ENCODE assay signal across 13 cellular contexts in the genomic region with DNA sequence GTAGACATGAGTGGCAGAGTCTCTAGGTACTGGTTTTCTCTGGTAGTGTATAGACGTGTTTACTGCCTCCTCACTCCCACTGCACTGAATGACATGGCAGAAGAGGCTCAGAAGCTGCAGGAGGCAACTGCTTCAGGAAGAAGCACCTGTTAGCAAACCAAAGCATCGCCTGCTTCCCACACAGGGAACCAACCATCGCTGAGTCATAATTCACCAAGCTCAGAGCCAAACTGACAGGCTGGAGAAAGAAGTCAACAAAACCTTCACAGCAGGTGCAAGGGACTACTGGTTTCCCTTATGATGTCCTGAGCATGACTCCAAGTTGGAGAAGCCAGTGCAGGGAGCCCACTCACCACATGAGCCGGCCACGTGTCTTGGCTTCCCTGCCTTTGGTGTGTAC.
DNase-seq lines count a peak whose midpoint lies in the region; ATAC-seq and TF ChIP-seq lines count a peak whose summit lies in the region.
"Had no signal": no experiment of that assay in that cellular context is flagged by ENCODE, and none has a peak within 500 bp of the region (broad histone marks: within the 10 kb centered on the region; RNA-seq: fewer than 3 reads in every experiment).

No MANE protein-coding gene starts in this region.

- H3K9me3 ChIP-seq in left lung = no peaks in the 10 kb centered on the region
- H3K9me3 ChIP-seq: gastroesophageal sphincter, thoracic aorta had no signal

- H3K4me1 ChIP-seq in left lung = no peaks in the 10 kb centered on the region

- H3K4me3 ChIP-seq in left lung = no peak overlapping the region
- H3K4me3 ChIP-seq: gastroesophageal sphincter, thoracic aorta had no signal

- H3K27ac ChIP-seq in left lung = no peak overlapping the region
- H3K27ac ChIP-seq: gastroesophageal sphincter, thoracic aorta, WERI-Rb-1 had no signal

- no peak for TF ChIP-seq CTCF in left lung (IDR thresholded peaks at IDR 0.05)

- H3K36me3 ChIP-seq in left lung = no peaks in the 10 kb centered on the region
- H3K36me3 ChIP-seq: gastroesophageal sphincter, thoracic aorta, WERI-Rb-1 had no signal

- no peaks in the 10 kb centered on the region for H3K27me3 ChIP-seq in left lung
- H3K27me3 ChIP-seq: gastroesophageal sphincter had no signal

- intact Hi-C loops in left lung (cut with DNase I) = no loop called here

- ATAC-seq in GM18868 (IDR thresholded peaks at IDR 0.05; ENCODE audit: unreplicated experiment) (peak; percentile 62), HG03378 (IDR thresholded peaks at IDR 0.05; ENCODE audit: unreplicated experiment) (peak; percentile 45), left lung (no peak)
- ATAC-seq: gastroesophageal sphincter, PC-3 had no signal

- DNase-seq in DMS53 (lab: John Stamatoyannopoulos, UW) (peak; percentile 84), RPMI8226 (peak; percentile 74), left lung (no peak), HuH-7 (ENCODE audit: low spot score) (no peak), NCI-H187 treated with DMSO at 0.1 percent for 48 hours (lab: John Stamatoyannopoulos, UW) (no peak)
- DNase-seq: NCI-H226, PC-3, retina, WERI-Rb-1 had no signal

Comparison
In these comparisons a context has a peak if more than half of its experiments do, and no peak if none do; other contexts are left out.
1. DNase-seq: peak in DMS53 (single experiment) and RPMI8226 (single experiment); none in left lung (0 of 2), HuH-7 (single experiment) and NCI-H187 treated with DMSO at 0.1 percent for 48 hours (single experiment).